In the genomic region with DNA sequence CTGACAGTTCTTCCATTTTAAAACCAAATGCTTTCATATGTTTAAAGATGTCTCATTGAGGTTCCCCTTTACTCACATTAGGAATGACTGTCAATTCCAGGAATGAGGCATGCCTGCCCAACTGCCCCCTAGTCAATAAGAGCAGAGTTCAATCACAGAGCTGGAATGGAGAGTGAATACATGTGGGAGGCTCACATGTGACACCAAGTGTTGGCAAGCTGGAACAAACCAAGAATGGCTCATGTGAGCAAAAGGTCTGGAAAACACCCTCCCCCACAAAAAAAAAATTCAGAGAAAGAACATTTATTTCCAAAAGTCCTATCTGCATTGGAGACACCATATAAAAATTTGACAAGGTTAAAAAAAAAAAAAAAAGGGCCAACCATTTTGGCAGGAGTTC, we compare ENCODE assay signal across 7 cellular contexts. TPM values are rescaled to one million over a fixed set of nuclear protein-coding genes. Genes with fewer than 3 reads are reported as not detected.
DNase-seq lines count a peak whose midpoint lies in the region; ATAC-seq, FAIRE-seq and TF ChIP-seq lines count a peak whose summit lies in the region.

No MANE protein-coding gene starts in this region.

- H3K9ac ChIP-seq in GM12878 (ENCODE audit: control insufficient read depth, insufficient read depth, low read length): no peak overlapping the region; the same call in 1 of the 2 replicates

- H3K4me1 ChIP-seq in GM12878 (ENCODE audit: control insufficient read depth, insufficient read depth, low read length): peaks cover 17% of the 10 kb centered on the region

- H4K20me1 ChIP-seq in GM12878 (ENCODE audit: control insufficient read depth, insufficient read depth): no peaks in the 10 kb centered on the region

- SMC1A ChIA-PET in GM12878 (lab: Charles Lee; ENCODE audit: uncharacterized antibody, unreplicated experiment): interaction anchor here (1.1 to 1.4 kb wide), 2 partner anchors 11 to 120 kb away, joined by 4 read pairs; no protein-coding TSS in a partner anchor

- BruUV-seq in GM12878 (replicated peaks; lab: Mats Ljungman, UMichigan): no TSS peak

- intact Hi-C loops in GM12878 (cut with micrococcal nuclease; ENCODE audit: unreplicated experiment): loop anchor here (10.0 kb wide), 1 partner anchor 227 kb away; a partner anchor contains a TSS

- POLR2A ChIA-PET in GM12878 (lab: Charles Lee): interaction anchor here (0.7 to 1.6 kb wide), 3 partner anchors 10 to 295 kb away, joined by 3 to 5 read pairs (median 5); no protein-coding TSS in a partner anchor

- ATAC-seq in GM12878 (peak; percentile 23), GM18519 (IDR thresholded peaks at IDR 0.05; ENCODE audit: low FRiP score, unreplicated experiment) (no peak)

- peak overlapping the region; percentile 48; the same call in 1 of the 2 replicates for H3K4me3 ChIP-seq in GM12878

- CTCF ChIA-PET in GM12878 (lab: Yijun Ruan, JAX): interaction anchor here (0.8 to 2.2 kb wide), 4 partner anchors 11 to 233 kb away, joined by 3 to 9 read pairs (median 4); no protein-coding TSS in a partner anchor

- no peak for TF ChIP-seq EP300 in GM12878 (IDR thresholded peaks at IDR 0.05; ENCODE audit: borderline replicate concordance in 1 of 2, control insufficient read depth in 1 of 2, low read depth in 2 of 2, low read length in 2 of 2)

- peak; percentile 16 to 61 (median 17); a peak in 3 of 6 replicates for TF ChIP-seq CTCF in GM12878 (IDR thresholded peaks at IDR 0.05 in 2 of 3, conservative IDR thresholded peaks at IDR 0.05 in 1 of 3; ENCODE audit: control insufficient read depth in 2 of 3, extremely low read depth in 1 of 3, insufficient read depth in 1 of 3, low read depth in 3 of 3, low read length in 3 of 3)

- RAD21 ChIA-PET in GM12878 (lab: Charles Lee; ENCODE audit: unreplicated experiment): interaction anchor here (1.0 to 1.5 kb wide), 3 partner anchors 93 to 270 kb away, joined by 3 to 5 read pairs (median 3); no protein-coding TSS in a partner anchor

- H3K79me2 ChIP-seq in GM12878 (ENCODE audit: control insufficient read depth, insufficient read depth, low read length): peaks cover 74% of the 10 kb centered on the region

- peaks cover 0 to 18% of the 10 kb centered on the region in 2 experiments; a peak in 3 of 4 replicates for H3K36me3 ChIP-seq in GM12878 (ENCODE audit: control insufficient read depth in 2 of 2, insufficient read depth in 2 of 2, low read length in 1 of 2)

- TF ChIP-seq POLR2A in GM12878 (IDR thresholded peaks at IDR 0.05; ENCODE audit: low read depth, low read length): no peak

- no peak overlapping the region for H2AFZ ChIP-seq in GM12878 (ENCODE audit: control insufficient read depth, low read depth, low read length)

- H3K27ac ChIP-seq in GM12878 (ENCODE audit: control insufficient read depth, insufficient read depth) (peak overlapping the region; percentile 75), temporal lobe (ENCODE audit: low read depth, low read length) (peak overlapping the region; percentile 12)

- FAIRE-seq in GM12878 (lab: Jason Lieb, UNC): peak; percentile 80

- in situ Hi-C loops in GM12878 (cut with MboI): no loop called here

- peak overlapping the region; percentile 88 for H3K4me2 ChIP-seq in GM12878 (ENCODE audit: control insufficient read depth, insufficient read depth)

- DNase-seq in GM04504 (ENCODE audit: low read depth) (peak; percentile 49), Kasumi-1 (lab: John Stamatoyannopoulos, UW) (peak; percentile 36 to 48), GM12878 (ENCODE audit: low read depth, low spot score) (no peak), left kidney (ENCODE audit: low read depth, low spot score) (peak; percentile 67), occipital lobe (lab: John Stamatoyannopoulos, UW) (no peak)

- no peaks in the 10 kb centered on the region for H3K9me3 ChIP-seq in GM12878 (replicated peaks; ENCODE audit: control insufficient read depth, insufficient read depth, low read length)

- peak; percentile 47 for TF ChIP-seq RAD21 in GM12878 (IDR thresholded peaks at IDR 0.05; ENCODE audit: insufficient read depth, low read depth, low read length)

- no peaks in the 10 kb centered on the region for H3K27me3 ChIP-seq in GM12878 (replicated peaks in 1 of 2; ENCODE audit: control insufficient read depth in 2 of 2, insufficient read depth in 2 of 2, low read length in 1 of 2)

RNA-seq across cellular contexts. Expression of a gene that starts 3.7 kb away (rescaled TPM):
- total RNA-seq in GM12878 (2013; cell fraction: nucleolus; rRNA removed): 159 and 174 TPM in 2 replicates
- total RNA-seq in GM12878 (2014; rRNA removed) (35.9 and 38.6 TPM in 2 replicates), GM12878 (2014; rRNA removed; fragmentation: Illumina TruSeq; extraction: Trizol) (54.8 and 55.1 TPM in 2 replicates), GM12878 (2021) (51.5 and 58.4 TPM in 2 replicates), temporal lobe (180 TPM), occipital lobe (203 TPM)
- polyA plus RNA-seq in GM12878 (2011; ENCODE audit: low read depth): 10.0 TPM
- polyA plus RNA-seq in GM12878 (2011; rRNA removed) (29.2 and 29.7 TPM in 2 replicates), GM12878 (2014; fragmentation: Illumina TruSeq; extraction: Trizol) (42.6 and 50.0 TPM in 2 replicates), GM12878 (2014; fragmentation: Nextera tagmentation; extraction: Ambion mirVana) (10 to 100 TPM in 1 of 2 experiments, 1 to 10 TPM in 1; 8.9 to 14.1 TPM), GM12878 (2014; rRNA removed) (28.6 and 35.0 TPM in 2 replicates), GM12878 (2016; fragmentation: Nextera tagmentation; extraction: Ambion mirVana) (10 to 100 TPM; 80.9 to 88.9 TPM)
- polyA plus RNA-seq in GM12878 (2011; cell fraction: cytosol; rRNA removed): 19.1 and 23.7 TPM in 2 replicates
- polyA plus RNA-seq in GM12878 (2011; cell fraction: nucleus; rRNA removed): 33.0 and 53.5 TPM in 2 replicates
- 14.9 and 15.1 TPM in 2 replicates for polyA plus RNA-seq in GM12878 (2012)
- polyA minus RNA-seq in GM12878 (2011; rRNA and poly(A)+ RNA removed): 75.3 and 95.3 TPM in 2 replicates
- 17.5 and 26.4 TPM in 2 replicates for polyA minus RNA-seq in GM12878 (2011; cell fraction: cytosol; rRNA and poly(A)+ RNA removed)
- polyA minus RNA-seq in GM12878 (2011; cell fraction: nucleus; rRNA and poly(A)+ RNA removed): 56.8 and 95.8 TPM in 2 replicates

RNA-seq across cellular contexts. Expression of a gene that starts 3.8 kb away (rescaled TPM):
- total RNA-seq in GM12878 (2013; cell fraction: nucleolus; rRNA removed): 348 and 356 TPM in 2 replicates
- 172 and 196 TPM in 2 replicates for total RNA-seq in GM12878 (2014; rRNA removed)
- 295 and 299 TPM in 2 replicates for total RNA-seq in GM12878 (2014; rRNA removed; fragmentation: Illumina TruSeq; extraction: Trizol)
- total RNA-seq in GM12878 (2021): 164 and 173 TPM in 2 replicates
- polyA plus RNA-seq in GM12878 (2011; ENCODE audit: low read depth): 93.6 TPM
- polyA plus RNA-seq in GM12878 (2011; rRNA removed): 176 and 225 TPM in 2 replicates
- polyA plus RNA-seq in GM12878 (2011; cell fraction: cytosol; rRNA removed): 58.9 and 72.0 TPM in 2 replicates
- polyA plus RNA-seq in GM12878 (2011; cell fraction: nucleus; rRNA removed): 257 and 308 TPM in 2 replicates
- 119 and 126 TPM in 2 replicates for polyA plus RNA-seq in GM12878 (2012)
- polyA plus RNA-seq in GM12878 (2014; fragmentation: Illumina TruSeq; extraction: Trizol): 368 and 479 TPM in 2 replicates
- polyA plus RNA-seq in GM12878 (2014; fragmentation: Nextera tagmentation; extraction: Ambion mirVana): 100 to 1,000 TPM; 246 to 274 TPM
- polyA plus RNA-seq in GM12878 (2014; rRNA removed): 173 and 201 TPM in 2 replicates
- 100 to 1,000 TPM; 267 to 271 TPM for polyA plus RNA-seq in GM12878 (2016; fragmentation: Nextera tagmentation; extraction: Ambion mirVana)
- 71.8 and 90.1 TPM in 2 replicates for polyA minus RNA-seq in GM12878 (2011; rRNA and poly(A)+ RNA removed)
- polyA minus RNA-seq in GM12878 (2011; cell fraction: cytosol; rRNA and poly(A)+ RNA removed): 27.4 and 37.8 TPM in 2 replicates
- 101 and 145 TPM in 2 replicates for polyA minus RNA-seq in GM12878 (2011; cell fraction: nucleus; rRNA and poly(A)+ RNA removed)
- 67.4 TPM for total RNA-seq in temporal lobe
- total RNA-seq in occipital lobe: 78.8 TPM

RNA-seq across cellular contexts. Expression of a gene that starts 23.6 kb away (rescaled TPM):
- 86.4 and 88.3 TPM in 2 replicates for total RNA-seq in GM12878 (2013; cell fraction: nucleolus; rRNA removed)
- total RNA-seq in GM12878 (2014; rRNA removed) (41.7 and 54.1 TPM in 2 replicates), GM12878 (2014; rRNA removed; fragmentation: Illumina TruSeq; extraction: Trizol) (47.4 and 50.3 TPM in 2 replicates), GM12878 (2021) (35.3 and 41.0 TPM in 2 replicates), temporal lobe (54.3 TPM), occipital lobe (57.9 TPM)
- polyA plus RNA-seq in GM12878 (2011; ENCODE audit: low read depth): 55.0 TPM
- polyA plus RNA-seq in GM12878 (2011; rRNA removed) (46.5 and 60.9 TPM in 2 replicates), GM12878 (2014; fragmentation: Illumina TruSeq; extraction: Trizol) (55.4 and 55.5 TPM in 2 replicates), GM12878 (2014; fragmentation: Nextera tagmentation; extraction: Ambion mirVana) (10 to 100 TPM; 25.3 to 32.6 TPM), GM12878 (2014; rRNA removed) (44.7 and 51.4 TPM in 2 replicates), GM12878 (2016; fragmentation: Nextera tagmentation; extraction: Ambion mirVana) (10 to 100 TPM; 72.9 to 73.4 TPM)
- 29.8 and 35.1 TPM in 2 replicates for polyA plus RNA-seq in GM12878 (2011; cell fraction: cytosol; rRNA removed)
- 53.8 and 70.0 TPM in 2 replicates for polyA plus RNA-seq in GM12878 (2011; cell fraction: nucleus; rRNA removed)
- 59.4 and 70.2 TPM in 2 replicates for polyA plus RNA-seq in GM12878 (2012)
- 20.2 and 23.3 TPM in 2 replicates for polyA minus RNA-seq in GM12878 (2011; rRNA and poly(A)+ RNA removed)
- polyA minus RNA-seq in GM12878 (2011; cell fraction: cytosol; rRNA and poly(A)+ RNA removed): 8.8 and 12.3 TPM in 2 replicates
- polyA minus RNA-seq in GM12878 (2011; cell fraction: nucleus; rRNA and poly(A)+ RNA removed): 14.3 and 20.2 TPM in 2 replicates

RNA-seq across cellular contexts. Expression of a gene that starts 23.9 kb away (rescaled TPM):
- 38.7 and 41.7 TPM in 2 replicates for total RNA-seq in GM12878 (2013; cell fraction: nucleolus; rRNA removed)
- total RNA-seq in GM12878 (2014; rRNA removed) (121 and 151 TPM in 2 replicates), GM12878 (2014; rRNA removed; fragmentation: Illumina TruSeq; extraction: Trizol) (190 and 197 TPM in 2 replicates), GM12878 (2021) (174 TPM in 2 replicates), temporal lobe (23.8 TPM), occipital lobe (29.6 TPM)
- 154 TPM for polyA plus RNA-seq in GM12878 (2011; ENCODE audit: low read depth)
- polyA plus RNA-seq in GM12878 (2011; rRNA removed) (103 and 107 TPM in 2 replicates), GM12878 (2014; fragmentation: Illumina TruSeq; extraction: Trizol) (189 and 215 TPM in 2 replicates), GM12878 (2014; fragmentation: Nextera tagmentation; extraction: Ambion mirVana) (100 to 1,000 TPM; 814 to 994 TPM), GM12878 (2014; rRNA removed) (211 and 251 TPM in 2 replicates), GM12878 (2016; fragmentation: Nextera tagmentation; extraction: Ambion mirVana) (100 to 1,000 TPM; 551 to 576 TPM)
- polyA plus RNA-seq in GM12878 (2011; cell fraction: cytosol; rRNA removed): 81.9 and 112 TPM in 2 replicates
- 45.5 and 51.9 TPM in 2 replicates for polyA plus RNA-seq in GM12878 (2011; cell fraction: nucleus; rRNA removed)
- 243 and 245 TPM in 2 replicates for polyA plus RNA-seq in GM12878 (2012)
- polyA minus RNA-seq in GM12878 (2011; rRNA and poly(A)+ RNA removed): 53.3 and 55.2 TPM in 2 replicates
- polyA minus RNA-seq in GM12878 (2011; cell fraction: cytosol; rRNA and poly(A)+ RNA removed): 63.9 and 65.4 TPM in 2 replicates
- polyA minus RNA-seq in GM12878 (2011; cell fraction: nucleus; rRNA and poly(A)+ RNA removed): 19.8 and 25.1 TPM in 2 replicates

Comparison
In these comparisons a context has a peak if more than half of its experiments do, and no peak if none do; other contexts are left out.
1. DNase-seq: peak in GM04504 (single experiment), Kasumi-1 (2 of 2) and left kidney (single experiment); none in GM12878 (single experiment) and occipital lobe (single experiment).